Comparison of ENCODE assay signal across 8 cellular contexts in genomic region chr1:121016182-121017028, GRCh38.
DNase-seq lines count a peak whose midpoint lies in the region; ATAC-seq and TF ChIP-seq lines count a peak whose summit lies in the region.
"Not testable (repeated sequence)": the region's sequence is repeated elsewhere in the genome, so short reads cannot be mapped to it uniquely, and the experiment has no call there.

No MANE protein-coding gene starts in this region.

- H3K4ac ChIP-seq in H9 (ENCODE audit: low read depth, low read length): not testable (repeated sequence)

- not testable (repeated sequence) for H3K56ac ChIP-seq in H9 (ENCODE audit: insufficient read length, low read depth, low read length)

- not testable (repeated sequence) for H3K4me1 ChIP-seq in H9 (ENCODE audit: insufficient read depth, low read length); SJSA1 (replicated peaks)

- not testable (repeated sequence) for H2BK12ac ChIP-seq in H9 (ENCODE audit: insufficient read length, low read depth, low read length)

- H3K79me1 ChIP-seq in H9 (ENCODE audit: insufficient read depth, low read depth, low read length, poor library complexity, severe bottlenecking): not testable (repeated sequence)

- H3K27ac Mint-ChIP-seq in H9 (0 out of 7 replicates have a peak overlapping the region, but pooled peaks of 1 of the 3 experiments have one; percentile 73), mesothelial cell of epicardium (peak overlapping the region; percentile 69)
- peak overlapping the region; percentile 87 for H3K27ac Mint-ChIP-seq in activated T-helper 1 cell treated with anti-CD3 and anti-CD28 coated beads, Interleukin-12 subunit alpha, Interleukin-12 subunit beta, Interleukin-2, Interleukin-4 antibody, amounts not matched to agents 30 ng/mL and 10 ng/mL and 1 ng/mL, durations not matched to agents 14 hours and 24 hours and 36 hours
- peak overlapping the region; percentile 94 for H3K27ac Mint-ChIP-seq in stimulated activated naive B cell treated with anti-CD40 and anti-IgM and Interleukin-4, amounts not matched to agents 10 μg/mL and 1 μg/mL and 100 μg/mL, for 72 hours

- DNase-seq in DMS 273 treated with DMSO at 0.1 percent for 48 hours (lab: John Stamatoyannopoulos, UW) (peak; percentile 59), H9 (peak; percentile 60), NAMALWA (ENCODE audit: low spot score) (peak; percentile 50), SJSA1 (ENCODE audit: low read depth in 1 of 2, low spot score in 2 of 2) (peak; percentile 64 to 78), fibroblast of gingiva (ENCODE audit: low read depth) (peak; percentile 58)
- DNase-seq in activated T-helper 1 cell treated with anti-CD3 and anti-CD28 coated beads, Interleukin-12 subunit alpha, Interleukin-12 subunit beta, Interleukin-2, Interleukin-4 antibody, amounts not matched to agents 30 ng/mL and 10 ng/mL and 1 ng/mL, durations not matched to agents 14 hours and 24 hours and 36 hours (ENCODE audit: low spot score); mesothelial cell of epicardium (ENCODE audit: low spot score in 2 of 2, unreplicated experiment in 2 of 2); stimulated activated naive B cell treated with anti-CD40 and anti-IgM and Interleukin-4, amounts not matched to agents 10 μg/mL and 1 μg/mL and 100 μg/mL, for 72 hours: not testable (repeated sequence)

- not testable (repeated sequence) for H4K8ac ChIP-seq in H9 (replicated peaks; ENCODE audit: insufficient read length, low read depth, low read length)

- H2AFZ ChIP-seq in H9 (ENCODE audit: low read length): not testable (repeated sequence)

- not testable (repeated sequence) for H3K9me3 ChIP-seq in H9 (ENCODE audit: control insufficient read depth, low read depth, low read length); SJSA1 (replicated peaks)

- H3K27me3 Mint-ChIP-seq in H9 (ENCODE audit: low read depth); activated T-helper 1 cell treated with anti-CD3 and anti-CD28 coated beads, Interleukin-12 subunit alpha, Interleukin-12 subunit beta, Interleukin-2, Interleukin-4 antibody, amounts not matched to agents 30 ng/mL and 10 ng/mL and 1 ng/mL, durations not matched to agents 14 hours and 24 hours and 36 hours (ENCODE audit: insufficient read depth); mesothelial cell of epicardium (ENCODE audit: low read depth); stimulated activated naive B cell treated with anti-CD40 and anti-IgM and Interleukin-4, amounts not matched to agents 10 μg/mL and 1 μg/mL and 100 μg/mL, for 72 hours: not testable (repeated sequence)

- not testable (repeated sequence) for H3K23ac ChIP-seq in H9 (ENCODE audit: insufficient read length, low read depth, low read length)

- H4K5ac ChIP-seq in H9 (ENCODE audit: insufficient read length, low read depth, low read length): not testable (repeated sequence)

- H3K23me2 ChIP-seq in H9 (ENCODE audit: insufficient read length, low read depth, low read length, poor library complexity, severe bottlenecking): not testable (repeated sequence)

- not testable (repeated sequence) for H4K91ac ChIP-seq in H9 (ENCODE audit: insufficient read length, low read depth, low read length)

- H3K79me2 ChIP-seq in H9 (ENCODE audit: insufficient read depth, low read length): not testable (repeated sequence)

- not testable (repeated sequence) for H3K4me1 Mint-ChIP-seq in H9; activated T-helper 1 cell treated with anti-CD3 and anti-CD28 coated beads, Interleukin-12 subunit alpha, Interleukin-12 subunit beta, Interleukin-2, Interleukin-4 antibody, amounts not matched to agents 30 ng/mL and 10 ng/mL and 1 ng/mL, durations not matched to agents 14 hours and 24 hours and 36 hours (ENCODE audit: low read depth); mesothelial cell of epicardium; stimulated activated naive B cell treated with anti-CD40 and anti-IgM and Interleukin-4, amounts not matched to agents 10 μg/mL and 1 μg/mL and 100 μg/mL, for 72 hours

- intact Hi-C loops in activated T-helper 1 cell treated with anti-CD3 and anti-CD28 coated beads, Interleukin-12 subunit alpha, Interleukin-12 subunit beta, Interleukin-2, Interleukin-4 antibody, amounts not matched to agents 30 ng/mL and 10 ng/mL and 1 ng/mL, durations not matched to agents 14 hours and 24 hours and 36 hours (cut with micrococcal nuclease): not testable (repeated sequence)

- not testable (repeated sequence) for H3K4me2 ChIP-seq in H9 (ENCODE audit: insufficient read depth, insufficient read length, low read length)

- not testable (repeated sequence) for H4K20me1 ChIP-seq in H9 (ENCODE audit: control insufficient read depth, insufficient read depth, insufficient read length)

- not testable (repeated sequence) for H3K9me3 Mint-ChIP-seq in H9; activated T-helper 1 cell treated with anti-CD3 and anti-CD28 coated beads, Interleukin-12 subunit alpha, Interleukin-12 subunit beta, Interleukin-2, Interleukin-4 antibody, amounts not matched to agents 30 ng/mL and 10 ng/mL and 1 ng/mL, durations not matched to agents 14 hours and 24 hours and 36 hours; mesothelial cell of epicardium; stimulated activated naive B cell treated with anti-CD40 and anti-IgM and Interleukin-4, amounts not matched to agents 10 μg/mL and 1 μg/mL and 100 μg/mL, for 72 hours

- WGBS in H9 (ENCODE audit: extremely low coverage, insufficient read length, low lambda C conversion rate): no CpG with 5 or more reads among the region's 32 CpGs

- not testable (repeated sequence) for H3K18ac ChIP-seq in H9 (ENCODE audit: insufficient read length, low read depth, low read length)

- H3K27ac ChIP-seq in H9 (ENCODE audit: insufficient read length, low read depth, low read length); SJSA1: not testable (repeated sequence)

- H3K36me3 Mint-ChIP-seq in H9 (ENCODE audit: insufficient read depth in 1 of 3, low read depth in 3 of 3); activated T-helper 1 cell treated with anti-CD3 and anti-CD28 coated beads, Interleukin-12 subunit alpha, Interleukin-12 subunit beta, Interleukin-2, Interleukin-4 antibody, amounts not matched to agents 30 ng/mL and 10 ng/mL and 1 ng/mL, durations not matched to agents 14 hours and 24 hours and 36 hours (ENCODE audit: low read depth); mesothelial cell of epicardium; stimulated activated naive B cell treated with anti-CD40 and anti-IgM and Interleukin-4, amounts not matched to agents 10 μg/mL and 1 μg/mL and 100 μg/mL, for 72 hours: not testable (repeated sequence)

- not testable (repeated sequence) for H2BK20ac ChIP-seq in H9 (ENCODE audit: low read depth, low read length, poor library complexity, severe bottlenecking)

- ATAC-seq in stimulated activated naive B cell treated with anti-CD40 and anti-IgM and Interleukin-4, amounts not matched to agents 10 μg/mL and 1 μg/mL and 100 μg/mL, for 72 hours (replicated peaks): peak; percentile 51 to 71

- not testable (repeated sequence) for TF ChIP-seq CTCF in H9 (conservative IDR thresholded peaks at IDR 0.05); mesothelial cell of epicardium (IDR thresholded peaks at IDR 0.05; ENCODE audit: unreplicated experiment)

- peak overlapping the region in 1 of 2 experiments; percentile 61; a peak in 1 of 5 replicates for H3K4me3 Mint-ChIP-seq in H9
- H3K4me3 Mint-ChIP-seq in activated T-helper 1 cell treated with anti-CD3 and anti-CD28 coated beads, Interleukin-12 subunit alpha, Interleukin-12 subunit beta, Interleukin-2, Interleukin-4 antibody, amounts not matched to agents 30 ng/mL and 10 ng/mL and 1 ng/mL, durations not matched to agents 14 hours and 24 hours and 36 hours: peak overlapping the region; percentile 72
- H3K4me3 Mint-ChIP-seq in mesothelial cell of epicardium: not testable (repeated sequence)
- peak overlapping the region; percentile 46 to 79 for H3K4me3 Mint-ChIP-seq in stimulated activated naive B cell treated with anti-CD40 and anti-IgM and Interleukin-4, amounts not matched to agents 10 μg/mL and 1 μg/mL and 100 μg/mL, for 72 hours

- not testable (repeated sequence) for H3K9ac ChIP-seq in H9 (ENCODE audit: extremely low read depth, insufficient read length, low read length)

- H3K14ac ChIP-seq in H9 (ENCODE audit: insufficient read depth, low read length): not testable (repeated sequence)

- H3K4me3 ChIP-seq in SJSA1: not testable (repeated sequence)

- not testable (repeated sequence) for H3K36me3 ChIP-seq in SJSA1

- not testable (repeated sequence) for H3K27me3 ChIP-seq in H9 (ENCODE audit: insufficient read depth, low read length); SJSA1 (replicated peaks)

- H2BK15ac ChIP-seq in H9 (ENCODE audit: low read depth, low read length): not testable (repeated sequence)

- H2AK5ac ChIP-seq in H9 (ENCODE audit: insufficient read length, low read length): not testable (repeated sequence)

- not testable (repeated sequence) for H2BK120ac ChIP-seq in H9 (ENCODE audit: low read depth, low read length, poor library complexity, severe bottlenecking)

- not testable (repeated sequence) for H3T11ph ChIP-seq in H9 (ENCODE audit: low read length)

- H2BK5ac ChIP-seq in H9 (ENCODE audit: insufficient read length, low read length): not testable (repeated sequence)
